Comparison of ENCODE assay signal across 1 cellular context in genomic region chr9:106897681-106898080, GRCh38.
TF ChIP-seq lines count a peak whose summit lies in the region.

No MANE protein-coding gene starts in this region.

TF ChIP-seq in WTC11, 78 proteins besides CTCF, POLR2A, EP300 and RAD21 (continued from another document):
- TF ChIP-seq, protein P1, sequence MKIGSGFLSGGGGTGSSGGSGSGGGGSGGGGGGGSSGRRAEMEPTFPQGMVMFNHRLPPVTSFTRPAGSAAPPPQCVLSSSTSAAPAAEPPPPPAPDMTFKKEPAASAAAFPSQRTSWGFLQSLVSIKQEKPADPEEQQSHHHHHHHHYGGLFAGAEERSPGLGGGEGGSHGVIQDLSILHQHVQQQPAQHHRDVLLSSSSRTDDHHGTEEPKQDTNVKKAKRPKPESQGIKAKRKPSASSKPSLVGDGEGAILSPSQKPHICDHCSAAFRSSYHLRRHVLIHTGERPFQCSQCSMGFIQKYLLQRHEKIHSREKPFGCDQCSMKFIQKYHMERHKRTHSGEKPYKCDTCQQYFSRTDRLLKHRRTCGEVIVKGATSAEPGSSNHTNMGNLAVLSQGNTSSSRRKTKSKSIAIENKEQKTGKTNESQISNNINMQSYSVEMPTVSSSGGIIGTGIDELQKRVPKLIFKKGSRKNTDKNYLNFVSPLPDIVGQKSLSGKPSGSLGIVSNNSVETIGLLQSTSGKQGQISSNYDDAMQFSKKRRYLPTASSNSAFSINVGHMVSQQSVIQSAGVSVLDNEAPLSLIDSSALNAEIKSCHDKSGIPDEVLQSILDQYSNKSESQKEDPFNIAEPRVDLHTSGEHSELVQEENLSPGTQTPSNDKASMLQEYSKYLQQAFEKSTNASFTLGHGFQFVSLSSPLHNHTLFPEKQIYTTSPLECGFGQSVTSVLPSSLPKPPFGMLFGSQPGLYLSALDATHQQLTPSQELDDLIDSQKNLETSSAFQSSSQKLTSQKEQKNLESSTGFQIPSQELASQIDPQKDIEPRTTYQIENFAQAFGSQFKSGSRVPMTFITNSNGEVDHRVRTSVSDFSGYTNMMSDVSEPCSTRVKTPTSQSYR (CRISPR knock-in tag; IDR thresholded peaks at IDR 0.05) = no peak
- no peak for TF ChIP-seq ZBTB21 (CRISPR knock-in tag; IDR thresholded peaks at IDR 0.05; ENCODE audit: borderline replicate concordance)
- TF ChIP-seq ZNF396 (CRISPR knock-in tag; IDR thresholded peaks at IDR 0.05; ENCODE audit: borderline replicate concordance) = no peak
- TF ChIP-seq, protein P2, sequence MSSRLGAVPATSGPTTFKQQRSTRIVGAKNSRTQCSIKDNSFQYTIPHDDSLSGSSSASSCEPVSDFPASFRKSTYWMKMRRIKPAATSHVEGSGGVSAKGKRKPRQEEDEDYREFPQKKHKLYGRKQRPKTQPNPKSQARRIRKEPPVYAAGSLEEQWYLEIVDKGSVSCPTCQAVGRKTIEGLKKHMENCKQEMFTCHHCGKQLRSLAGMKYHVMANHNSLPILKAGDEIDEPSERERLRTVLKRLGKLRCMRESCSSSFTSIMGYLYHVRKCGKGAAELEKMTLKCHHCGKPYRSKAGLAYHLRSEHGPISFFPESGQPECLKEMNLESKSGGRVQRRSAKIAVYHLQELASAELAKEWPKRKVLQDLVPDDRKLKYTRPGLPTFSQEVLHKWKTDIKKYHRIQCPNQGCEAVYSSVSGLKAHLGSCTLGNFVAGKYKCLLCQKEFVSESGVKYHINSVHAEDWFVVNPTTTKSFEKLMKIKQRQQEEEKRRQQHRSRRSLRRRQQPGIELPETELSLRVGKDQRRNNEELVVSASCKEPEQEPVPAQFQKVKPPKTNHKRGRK (CRISPR knock-in tag; IDR thresholded peaks at IDR 0.05; ENCODE audit: borderline replicate concordance) = no peak
- TF ChIP-seq, protein P3, sequence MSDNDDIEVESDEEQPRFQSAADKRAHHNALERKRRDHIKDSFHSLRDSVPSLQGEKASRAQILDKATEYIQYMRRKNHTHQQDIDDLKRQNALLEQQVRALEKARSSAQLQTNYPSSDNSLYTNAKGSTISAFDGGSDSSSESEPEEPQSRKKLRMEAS (CRISPR knock-in tag; IDR thresholded peaks at IDR 0.05) = no peak
- no peak for TF ChIP-seq ESRRA (CRISPR knock-in tag; IDR thresholded peaks at IDR 0.05; ENCODE audit: borderline replicate concordance)
- no peak for TF ChIP-seq E2F1 (CRISPR knock-in tag; IDR thresholded peaks at IDR 0.05)
- no peak for TF ChIP-seq NR3C1 (CRISPR knock-in tag; conservative IDR thresholded peaks at IDR 0.05; ENCODE audit: low read depth)
- TF ChIP-seq ZNF671 (CRISPR knock-in tag; IDR thresholded peaks at IDR 0.05) = no peak
- no peak for TF ChIP-seq FOXJ3 (CRISPR knock-in tag; IDR thresholded peaks at IDR 0.05; ENCODE audit: borderline replicate concordance)
- no peak for TF ChIP-seq CBFB (CRISPR knock-in tag; IDR thresholded peaks at IDR 0.05; ENCODE audit: low read depth)
- no peak for TF ChIP-seq AR (CRISPR knock-in tag; IDR thresholded peaks at IDR 0.05)
- no peak for TF ChIP-seq FOXK1 (CRISPR knock-in tag; IDR thresholded peaks at IDR 0.05)
- TF ChIP-seq NFE2L1 (CRISPR knock-in tag; IDR thresholded peaks at IDR 0.05) = no peak
- no peak for TF ChIP-seq SOX15 (CRISPR knock-in tag; IDR thresholded peaks at IDR 0.05)
- TF ChIP-seq ZNF232 (CRISPR knock-in tag; IDR thresholded peaks at IDR 0.05) = no peak
TF ChIP-seq in WTC11: peak in this region for 0.
